Comparison of ENCODE assay signal across 9 cellular contexts in the genomic region with DNA sequence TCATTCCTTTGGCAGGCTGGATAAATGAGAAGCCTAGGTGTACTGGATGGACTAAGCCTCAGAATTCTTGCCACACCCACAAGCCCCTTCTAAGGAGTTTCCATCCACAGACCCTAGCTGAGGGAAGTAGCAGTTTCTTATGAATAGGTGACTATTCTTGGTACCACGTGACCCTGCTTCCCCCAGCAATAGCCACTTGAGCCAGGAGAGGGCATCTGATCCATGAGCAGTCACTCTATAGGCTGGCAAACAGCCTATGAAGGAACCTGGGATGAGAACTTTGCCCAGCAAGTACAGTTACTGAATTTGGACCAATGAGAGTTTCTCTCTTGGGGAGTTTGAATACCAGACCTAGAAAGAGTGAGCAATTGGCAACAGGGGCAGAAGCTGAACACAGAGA.
DNase-seq lines count a peak whose midpoint lies in the region; ATAC-seq and TF ChIP-seq lines count a peak whose summit lies in the region.
"Had no signal": no experiment of that assay in that cellular context is flagged by ENCODE, and none has a peak within 500 bp of the region (broad histone marks: within the 10 kb centered on the region; RNA-seq: fewer than 3 reads in every experiment).

No MANE protein-coding gene starts in this region.

- peak; percentile 87 for ATAC-seq in GM19043 (IDR thresholded peaks at IDR 0.05; ENCODE audit: low read depth, unreplicated experiment)
- peak; percentile 80 for ATAC-seq in HG03135 (IDR thresholded peaks at IDR 0.05; ENCODE audit: unreplicated experiment)
- ATAC-seq in omental fat pad (ENCODE audit: low FRiP score): no peak
- no peak for ATAC-seq in naive thymus-derived CD4-positive, alpha-beta T cell

- CTCF ChIA-PET in Calu3 (lab: Charles Lee): no interaction called here
- CTCF ChIA-PET in naive thymus-derived CD4-positive, alpha-beta T cell (lab: Charles Lee): no interaction called here

- no peak overlapping the region for H3K4me3 Mint-ChIP-seq in Calu3 (ENCODE audit: low read depth, unreplicated experiment)
- H3K4me3 Mint-ChIP-seq in glutamatergic neuron (ENCODE audit: unreplicated experiment): no peak overlapping the region
- H3K4me3 Mint-ChIP-seq in naive thymus-derived CD4-positive, alpha-beta T cell: no peak overlapping the region

- BruUV-seq in Calu3 (replicated peaks; lab: Mats Ljungman, UMichigan): no TSS peak

- no peaks in the 10 kb centered on the region for H3K9me3 Mint-ChIP-seq in Calu3 (ENCODE audit: low read depth, unreplicated experiment)
- H3K9me3 Mint-ChIP-seq in glutamatergic neuron (ENCODE audit: unreplicated experiment): no peaks in the 10 kb centered on the region
- H3K9me3 Mint-ChIP-seq in naive thymus-derived CD4-positive, alpha-beta T cell: no peaks in the 10 kb centered on the region

- intact Hi-C loops in Calu3 (cut with micrococcal nuclease; ENCODE audit: unreplicated experiment): no loop called here
- intact Hi-C loops in naive thymus-derived CD4-positive, alpha-beta T cell (cut with micrococcal nuclease): no loop called here

- no peak overlapping the region for H3K4me3 ChIP-seq in naive thymus-derived CD4-positive, alpha-beta T cell (ENCODE audit: low read length)
- H3K4me3 ChIP-seq: thoracic aorta had no signal

- H3K4me1 Mint-ChIP-seq in Calu3 (ENCODE audit: low read depth, unreplicated experiment) (no peaks in the 10 kb centered on the region), glutamatergic neuron (ENCODE audit: low read depth, unreplicated experiment) (peaks cover 6% of the 10 kb centered on the region)
- peaks cover 0 to 2% (median 0%) of the 10 kb centered on the region in 7 donors for H3K4me1 Mint-ChIP-seq in naive thymus-derived CD4-positive, alpha-beta T cell

- H3K27me3 Mint-ChIP-seq in Calu3 (ENCODE audit: unreplicated experiment) (peaks cover 84% of the 10 kb centered on the region), glutamatergic neuron (ENCODE audit: unreplicated experiment) (no peaks in the 10 kb centered on the region)
- H3K27me3 Mint-ChIP-seq in naive thymus-derived CD4-positive, alpha-beta T cell: peaks cover 0 to 16% (median 5%) of the 10 kb centered on the region in 5 donors

- H3K36me3 Mint-ChIP-seq in Calu3 (ENCODE audit: insufficient read depth, unreplicated experiment) (no peaks in the 10 kb centered on the region), glutamatergic neuron (ENCODE audit: unreplicated experiment) (no peaks in the 10 kb centered on the region)
- no peaks in the 10 kb centered on the region for H3K36me3 Mint-ChIP-seq in naive thymus-derived CD4-positive, alpha-beta T cell

- POLR2A ChIA-PET in naive thymus-derived CD4-positive, alpha-beta T cell (lab: Charles Lee): no interaction called here

- DNase-seq in Calu3 (peak; percentile 48), OCI-M1 (lab: John Stamatoyannopoulos, UW) (peak; percentile 71), glutamatergic neuron (peak; percentile 31), NCI-H2196 (lab: John Stamatoyannopoulos, UW; ENCODE audit: unreplicated experiment) (no peak), omental fat pad (ENCODE audit: low spot score) (no peak)
- DNase-seq in naive thymus-derived CD4-positive, alpha-beta T cell: no peak

- H3K27ac Mint-ChIP-seq in Calu3 (ENCODE audit: unreplicated experiment): no peak overlapping the region
- no peak overlapping the region for H3K27ac Mint-ChIP-seq in glutamatergic neuron (ENCODE audit: unreplicated experiment)
- no peak overlapping the region for H3K27ac Mint-ChIP-seq in naive thymus-derived CD4-positive, alpha-beta T cell

- no peak for TF ChIP-seq CTCF in Calu3 (IDR thresholded peaks at IDR 0.05; ENCODE audit: unreplicated experiment)
- TF ChIP-seq CTCF in glutamatergic neuron (IDR thresholded peaks at IDR 0.05; ENCODE audit: partially characterized antibody, unreplicated experiment): no peak
- no peak for TF ChIP-seq CTCF in omental fat pad (IDR thresholded peaks at IDR 0.05)

- no peaks in the 10 kb centered on the region for H3K9me3 ChIP-seq in naive thymus-derived CD4-positive, alpha-beta T cell (ENCODE audit: control insufficient read depth in 2 of 3, low read length in 3 of 3)
- H3K9me3 ChIP-seq: thoracic aorta had no signal

- no peak overlapping the region for H3K27ac ChIP-seq in naive thymus-derived CD4-positive, alpha-beta T cell (ENCODE audit: low read depth, low read length)
- H3K27ac ChIP-seq: thoracic aorta had no signal

- H3K4me1 ChIP-seq in naive thymus-derived CD4-positive, alpha-beta T cell (ENCODE audit: control insufficient read depth in 2 of 2, insufficient read depth in 2 of 2, low read length in 2 of 2): no peaks in the 10 kb centered on the region

- no peaks in the 10 kb centered on the region for H3K27me3 ChIP-seq in naive thymus-derived CD4-positive, alpha-beta T cell (ENCODE audit: control insufficient read depth in 2 of 2, insufficient read depth in 2 of 2, low read length in 2 of 2)

- H3K36me3 ChIP-seq in naive thymus-derived CD4-positive, alpha-beta T cell (ENCODE audit: control insufficient read depth in 2 of 3, insufficient read depth in 3 of 3, low read length in 3 of 3): no peaks in the 10 kb centered on the region
- H3K36me3 ChIP-seq: thoracic aorta had no signal

Comparison
In these comparisons a context has a peak if more than half of its experiments do, and no peak if none do; other contexts are left out.
1. DNase-seq: peak in Calu3 (single experiment), OCI-M1 (single experiment) and glutamatergic neuron (single experiment); none in NCI-H2196 (single experiment), omental fat pad (single experiment) and naive thymus-derived CD4-positive, alpha-beta T cell (0 of 9).
2. ATAC-seq: peak in GM19043 (single experiment) and HG03135 (single experiment); none in omental fat pad (single experiment) and naive thymus-derived CD4-positive, alpha-beta T cell (single experiment).